In the genomic region with DNA sequence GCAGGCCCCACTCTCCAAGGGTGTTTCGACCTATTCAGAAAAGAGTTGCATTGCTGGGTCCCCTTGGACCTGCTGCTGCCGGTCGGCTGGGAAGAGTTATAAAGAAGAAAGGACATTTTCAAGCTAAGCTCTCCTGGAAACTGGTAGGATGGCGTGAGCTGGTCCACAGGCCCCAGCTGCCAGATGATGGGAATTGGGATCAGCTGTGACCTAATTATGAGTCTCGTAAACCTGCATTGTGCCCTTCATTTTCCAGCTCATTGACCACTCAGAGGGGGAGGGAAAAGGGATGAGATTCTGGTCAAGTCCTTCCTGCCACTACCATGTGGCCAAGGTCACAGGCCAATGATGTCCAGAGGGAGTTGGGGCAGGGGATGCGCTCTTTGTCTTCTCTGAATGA, we compare ENCODE assay signal across 14 cellular contexts.
DNase-seq lines count a peak whose midpoint lies in the region; ATAC-seq and TF ChIP-seq lines count a peak whose summit lies in the region.
"Had no signal": no experiment of that assay in that cellular context is flagged by ENCODE, and none has a peak within 500 bp of the region (broad histone marks: within the 10 kb centered on the region; RNA-seq: fewer than 3 reads in every experiment).

No MANE protein-coding gene starts in this region.

- ATAC-seq in HG03139 (IDR thresholded peaks at IDR 0.05; ENCODE audit: unreplicated experiment): no peak

- H3K27ac ChIP-seq in caudate nucleus (ENCODE audit: low read depth, low read length): peak overlapping the region; percentile 79
- H3K27ac ChIP-seq: BLaER1 treated with 17β-estradiol and CSF1 and Interleukin-3, amounts not matched to agents 10 nM and 100 nM had no signal

- DNase-seq in NCI-H2227 (lab: John Stamatoyannopoulos, UW; ENCODE audit: unreplicated experiment) (peak; percentile 14), NCI-H2227 treated with DMSO at 0.1 percent for 48 hours (lab: John Stamatoyannopoulos, UW) (no peak), caudate nucleus (lab: John Stamatoyannopoulos, UW) (peak in 6 of 61 donors; percentile 0 to 17 (median 2)), glutamatergic neuron (peak; percentile 66), retina (peak; percentile 71), D341Med (ENCODE audit: low spot score) (no peak), NCI-H2107 treated with DMSO at 0.1 percent for 48 hours (lab: John Stamatoyannopoulos, UW; ENCODE audit: unreplicated experiment) (no peak)
- DNase-seq: 8988T; AML-193; CD4-positive, CD25-positive, alpha-beta regulatory T cell; DMS79; GOT3 had no signal

- peaks cover 4% of the 10 kb centered on the region for H3K27me3 Mint-ChIP-seq in glutamatergic neuron (ENCODE audit: unreplicated experiment)
- H3K27me3 Mint-ChIP-seq: CD4-positive, CD25-positive, alpha-beta regulatory T cell had no signal

- H3K36me3 Mint-ChIP-seq in glutamatergic neuron (ENCODE audit: unreplicated experiment): no peaks in the 10 kb centered on the region
- H3K36me3 Mint-ChIP-seq: CD4-positive, CD25-positive, alpha-beta regulatory T cell had no signal

- no peak for TF ChIP-seq CTCF in glutamatergic neuron (IDR thresholded peaks at IDR 0.05; ENCODE audit: partially characterized antibody, unreplicated experiment)

- H3K27ac Mint-ChIP-seq in glutamatergic neuron (ENCODE audit: unreplicated experiment): peak overlapping the region; percentile 79
- H3K27ac Mint-ChIP-seq: CD4-positive, CD25-positive, alpha-beta regulatory T cell had no signal

- H3K4me3 Mint-ChIP-seq in glutamatergic neuron (ENCODE audit: unreplicated experiment): peak overlapping the region; percentile 30
- H3K4me3 Mint-ChIP-seq: CD4-positive, CD25-positive, alpha-beta regulatory T cell had no signal

- peaks cover 2% of the 10 kb centered on the region for H3K9me3 Mint-ChIP-seq in glutamatergic neuron (ENCODE audit: unreplicated experiment)

- H3K4me1 Mint-ChIP-seq in glutamatergic neuron (ENCODE audit: low read depth, unreplicated experiment): peaks cover 18% of the 10 kb centered on the region
- H3K4me1 Mint-ChIP-seq: CD4-positive, CD25-positive, alpha-beta regulatory T cell had no signal

Comparison
In these comparisons a context has a peak if more than half of its experiments do, and no peak if none do; other contexts are left out.
1. DNase-seq: peak in NCI-H2227 (single experiment), glutamatergic neuron (single experiment) and retina (single experiment); none in NCI-H2227 treated with DMSO at 0.1 percent for 48 hours (single experiment), D341Med (single experiment) and NCI-H2107 treated with DMSO at 0.1 percent for 48 hours (single experiment).